Comparison of ENCODE assay signal across 8 cellular contexts in genomic region chr3:4362523-4362922, GRCh38.
"Had no signal": no experiment of that assay in that cellular context is flagged by ENCODE, and none has a peak within 500 bp of the region (broad histone marks: within the 10 kb centered on the region; RNA-seq: fewer than 3 reads in every experiment).

No MANE protein-coding gene starts in this region.

- H2AFZ ChIP-seq: GM23338 had no signal

- H3K4me3 Mint-ChIP-seq: GM23338, H9 had no signal

- ATAC-seq: GM23338 had no signal

- DNase-seq: H9, HCEC 1CT, IMR-90, KBM-7 had no signal

- H3K9me3 Mint-ChIP-seq: GM23338, H9 had no signal

- H3K4me1 Mint-ChIP-seq: GM23338, H9 had no signal

- H3K4me2 ChIP-seq: GM23338 had no signal

- FAIRE-seq: H1, H54 had no signal

- H3K4me3 ChIP-seq: GM23338 had no signal

- H3K27ac ChIP-seq: HL-60 had no signal

- H3K27ac Mint-ChIP-seq: GM23338, H9 had no signal
